In genomic region chr12:94951071-94951639, GRCh38 we compare ENCODE assay signal across 1 cellular context.
TF ChIP-seq lines count a peak whose summit lies in the region.

No MANE protein-coding gene starts in this region.

TF ChIP-seq in K562, 482 proteins besides CTCF, POLR2A, EP300 and RAD21 (continued from another document):
- TF ChIP-seq SIRT6 (IDR thresholded peaks at IDR 0.05; ENCODE audit: low read depth, low read length) (no peak), KDM1A (IDR thresholded peaks at IDR 0.05) (no peak), ZNF583 (CRISPR knock-in tag; IDR thresholded peaks at IDR 0.05) (no peak), CC2D1A (IDR thresholded peaks at IDR 0.05) (no peak), FOXJ2 (tag; IDR thresholded peaks at IDR 0.05) (peak; percentile 95), HMG20A (CRISPR knock-in tag; conservative IDR thresholded peaks at IDR 0.05) (no peak), KHSRP (IDR thresholded peaks at IDR 0.05) (no peak), CHD7 (IDR thresholded peaks at IDR 0.05; ENCODE audit: low read depth, low read length) (no peak), SMAD3 (CRISPR knock-in tag; conservative IDR thresholded peaks at IDR 0.05) (no peak), HLTF (IDR thresholded peaks at IDR 0.05) (no peak), NR1H2 (CRISPR knock-in tag; IDR thresholded peaks at IDR 0.05) (no peak), LEF1 (IDR thresholded peaks at IDR 0.05) (no peak), ZBTB34 (CRISPR knock-in tag; IDR thresholded peaks at IDR 0.05) (no peak), SRSF9 (IDR thresholded peaks at IDR 0.05; ENCODE audit: borderline replicate concordance, low read depth, low read length) (no peak), SRF (CRISPR knock-in tag; IDR thresholded peaks at IDR 0.05) (no peak), MTA2 (IDR thresholded peaks at IDR 0.05; ENCODE audit: low read depth) (no peak), CEBPB (tag; IDR thresholded peaks at IDR 0.05) (no peak), DPF2 (IDR thresholded peaks at IDR 0.05) (peak; percentile 18; the same call in 1 of the 2 replicates), NKRF (IDR thresholded peaks at IDR 0.05; ENCODE audit: borderline replicate concordance) (no peak), CHD1 (IDR thresholded peaks at IDR 0.05; ENCODE audit: low read length) (no peak), ZNF133 (CRISPR knock-in tag; IDR thresholded peaks at IDR 0.05) (no peak), GABPB1 (CRISPR knock-in tag; IDR thresholded peaks at IDR 0.05) (no peak)
